In genomic region chr15:95450413-95450812, GRCh38 we compare ENCODE assay signal across 23 cellular contexts.
DNase-seq lines count a peak whose midpoint lies in the region; ATAC-seq, FAIRE-seq and TF ChIP-seq lines count a peak whose summit lies in the region.
"Had no signal": no experiment of that assay in that cellular context is flagged by ENCODE, and none has a peak within 500 bp of the region (broad histone marks: within the 10 kb centered on the region; RNA-seq: fewer than 3 reads in every experiment).

No MANE protein-coding gene starts in this region.

- H3K4me3 ChIP-seq in HEK293 (ENCODE audit: low read depth, low read length) (no peak overlapping the region), kidney (ENCODE audit: low read length in 2 of 2) (no peak overlapping the region), H7 (ENCODE audit: insufficient read depth, low read depth, low read length) (no peak overlapping the region)
- H3K4me3 ChIP-seq: GM23248 had no signal

- intact Hi-C loops in kidney (cut with DNase I), result no loop called here

- H3K9ac ChIP-seq in kidney (ENCODE audit: low read length in 2 of 2), result no peak overlapping the region
- H3K9ac ChIP-seq: GM23248 had no signal

- peak; percentile 8 for FAIRE-seq in kidney (lab: Jason Lieb, UNC)
- FAIRE-seq: G401.6, GM12891, GM18507, HepG2 had no signal

- H3K36me3 ChIP-seq in HEK293 (ENCODE audit: control insufficient read depth in 2 of 2, insufficient read depth in 1 of 2, low read length in 2 of 2) (no peaks in the 10 kb centered on the region), kidney (ENCODE audit: control insufficient read depth in 1 of 2, insufficient read depth in 2 of 2, low read length in 2 of 2) (no peaks in the 10 kb centered on the region), H7 (replicated peaks; ENCODE audit: control insufficient read depth, insufficient read depth, low read length) (no peaks in the 10 kb centered on the region)
- H3K36me3 ChIP-seq: BE2C had no signal

- DNase-seq in A172 (ENCODE audit: low spot score) (peak; percentile 5), amniotic epithelial cell (ENCODE audit: low read depth) (peak; percentile 53), kidney (no peak), H7 (no peak), GM13976 (ENCODE audit: low spot score) (no peak)
- DNase-seq in stimulated activated naive B cell treated with anti-CD40 and anti-IgM and Interleukin-4, amounts not matched to agents 10 μg/mL and 1 μg/mL and 100 μg/mL, for 72 hours, result no peak
- DNase-seq: ACHN; BE2C; C1 segment of cervical spinal cord; CD4-positive, CD25-positive, alpha-beta regulatory T cell; CD8-positive, alpha-beta memory T cell; COR-L47; DMS 273 treated with DMSO at 0.1 percent for 48 hours; DMS53; DND-41; GM23248; HCEC 1CT had no signal

- H3K27me3 Mint-ChIP-seq in stimulated activated naive B cell treated with anti-CD40 and anti-IgM and Interleukin-4, amounts not matched to agents 10 μg/mL and 1 μg/mL and 100 μg/mL, for 72 hours, result no peaks in the 10 kb centered on the region
- H3K27me3 Mint-ChIP-seq: CD4-positive, CD25-positive, alpha-beta regulatory T cell; IgD-negative memory B cell had no signal

- no peaks in the 10 kb centered on the region for H3K4me1 Mint-ChIP-seq in stimulated activated naive B cell treated with anti-CD40 and anti-IgM and Interleukin-4, amounts not matched to agents 10 μg/mL and 1 μg/mL and 100 μg/mL, for 72 hours
- H3K4me1 Mint-ChIP-seq: IgD-negative memory B cell had no signal

- no peak overlapping the region for H3K4me3 Mint-ChIP-seq in stimulated activated naive B cell treated with anti-CD40 and anti-IgM and Interleukin-4, amounts not matched to agents 10 μg/mL and 1 μg/mL and 100 μg/mL, for 72 hours
- H3K4me3 Mint-ChIP-seq: CD4-positive, CD25-positive, alpha-beta regulatory T cell; CD8-positive, alpha-beta memory T cell; IgD-negative memory B cell had no signal

- H3K9me3 ChIP-seq in HEK293 (ENCODE audit: control insufficient read depth, insufficient read depth, low read depth, low read length), result no peaks in the 10 kb centered on the region
- no peaks in the 10 kb centered on the region for H3K9me3 ChIP-seq in kidney (ENCODE audit: control insufficient read depth in 1 of 2, low read length in 2 of 2)
- H3K9me3 ChIP-seq: BE2C had no signal

- in situ Hi-C loops in GM13976 (cut with MboI; ENCODE audit: low sequenced_read_pairs, unreplicated experiment), result no loop called here

- ATAC-seq in stimulated activated naive B cell treated with anti-CD40 and anti-IgM and Interleukin-4, amounts not matched to agents 10 μg/mL and 1 μg/mL and 100 μg/mL, for 72 hours (replicated peaks), result no peak
- ATAC-seq: HepG2 had no signal

- H3K27ac ChIP-seq in HEK293 (ENCODE audit: extremely low read depth, low read depth, low read length), result no peak overlapping the region
- H3K27ac ChIP-seq in kidney (ENCODE audit: low read depth in 2 of 2, low read length in 2 of 2), result no peak overlapping the region
- H3K27ac ChIP-seq: GM23248 had no signal

- H3K36me3 Mint-ChIP-seq in stimulated activated naive B cell treated with anti-CD40 and anti-IgM and Interleukin-4, amounts not matched to agents 10 μg/mL and 1 μg/mL and 100 μg/mL, for 72 hours, result no peaks in the 10 kb centered on the region
- H3K36me3 Mint-ChIP-seq: CD4-positive, CD25-positive, alpha-beta regulatory T cell; CD8-positive, alpha-beta memory T cell; IgD-negative memory B cell had no signal

- CTCF ChIA-PET in HEK293 (lab: Yijun Ruan, JAX), result no interaction called here

- H3K4me1 ChIP-seq in HEK293 (ENCODE audit: control insufficient read depth, insufficient read depth, low read length), result peaks cover 12% of the 10 kb centered on the region; the same call in 1 of the 2 replicates
- H3K4me1 ChIP-seq in kidney (ENCODE audit: control insufficient read depth in 1 of 2, insufficient read depth in 1 of 2, low read depth in 1 of 2, low read length in 2 of 2), result no peaks in the 10 kb centered on the region
- H3K4me1 ChIP-seq: BE2C had no signal

- POLR2A ChIA-PET in HEK293 (lab: Yijun Ruan, JAX), result no interaction called here

- TF ChIP-seq CTCF in HEK293 (tag by site-specific recombination; IDR thresholded peaks at IDR 0.05), result no peak
- TF ChIP-seq CTCF in kidney (IDR thresholded peaks at IDR 0.05; ENCODE audit: borderline replicate concordance, extremely low read depth, insufficient read depth), result no peak
- no peak for TF ChIP-seq CTCF in GM13976 (IDR thresholded peaks at IDR 0.05; ENCODE audit: borderline replicate concordance, control extremely low read depth, extremely low read depth, insufficient read depth, missing control alignments)

- no peak overlapping the region for H3K27ac Mint-ChIP-seq in stimulated activated naive B cell treated with anti-CD40 and anti-IgM and Interleukin-4, amounts not matched to agents 10 μg/mL and 1 μg/mL and 100 μg/mL, for 72 hours
- H3K27ac Mint-ChIP-seq: CD4-positive, CD25-positive, alpha-beta regulatory T cell; CD8-positive, alpha-beta memory T cell; IgD-negative memory B cell had no signal

- no peaks in the 10 kb centered on the region for H3K27me3 ChIP-seq in H7 (ENCODE audit: control insufficient read depth, insufficient read depth, low read length)
- H3K27me3 ChIP-seq: BE2C had no signal

- peaks cover 2 to 3% of the 10 kb centered on the region in 2 donors for H3K9me3 Mint-ChIP-seq in stimulated activated naive B cell treated with anti-CD40 and anti-IgM and Interleukin-4, amounts not matched to agents 10 μg/mL and 1 μg/mL and 100 μg/mL, for 72 hours
- H3K9me3 Mint-ChIP-seq: CD8-positive, alpha-beta memory T cell had no signal

TF ChIP-seq in HEK293, 187 proteins besides CTCF, POLR2A, EP300 and RAD21:
- TF ChIP-seq ZNF184 (tag by site-specific recombination; IDR thresholded peaks at IDR 0.05), result no peak
- TF ChIP-seq, protein P1, sequence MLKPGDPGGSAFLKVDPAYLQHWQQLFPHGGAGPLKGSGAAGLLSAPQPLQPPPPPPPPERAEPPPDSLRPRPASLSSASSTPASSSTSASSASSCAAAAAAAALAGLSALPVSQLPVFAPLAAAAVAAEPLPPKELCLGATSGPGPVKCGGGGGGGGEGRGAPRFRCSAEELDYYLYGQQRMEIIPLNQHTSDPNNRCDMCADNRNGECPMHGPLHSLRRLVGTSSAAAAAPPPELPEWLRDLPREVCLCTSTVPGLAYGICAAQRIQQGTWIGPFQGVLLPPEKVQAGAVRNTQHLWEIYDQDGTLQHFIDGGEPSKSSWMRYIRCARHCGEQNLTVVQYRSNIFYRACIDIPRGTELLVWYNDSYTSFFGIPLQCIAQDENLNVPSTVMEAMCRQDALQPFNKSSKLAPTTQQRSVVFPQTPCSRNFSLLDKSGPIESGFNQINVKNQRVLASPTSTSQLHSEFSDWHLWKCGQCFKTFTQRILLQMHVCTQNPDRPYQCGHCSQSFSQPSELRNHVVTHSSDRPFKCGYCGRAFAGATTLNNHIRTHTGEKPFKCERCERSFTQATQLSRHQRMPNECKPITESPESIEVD (tag by site-specific recombination; IDR thresholded peaks at IDR 0.05), result peak; percentile 32; the same call in 1 of the 2 replicates
TF ChIP-seq in HEK293: peak in this region for 1.

Comparison
In these comparisons a context has a peak if more than half of its experiments do, and no peak if none do; other contexts are left out.
1. DNase-seq: peak in A172 (single experiment) and amniotic epithelial cell (single experiment); none in kidney (single experiment), H7 (single experiment), GM13976 (single experiment) and stimulated activated naive B cell treated with anti-CD40 and anti-IgM and Interleukin-4, amounts not matched to agents 10 μg/mL and 1 μg/mL and 100 μg/mL, for 72 hours (single experiment).